ENCODE assay signal across 18 cellular contexts in the genomic region with DNA sequence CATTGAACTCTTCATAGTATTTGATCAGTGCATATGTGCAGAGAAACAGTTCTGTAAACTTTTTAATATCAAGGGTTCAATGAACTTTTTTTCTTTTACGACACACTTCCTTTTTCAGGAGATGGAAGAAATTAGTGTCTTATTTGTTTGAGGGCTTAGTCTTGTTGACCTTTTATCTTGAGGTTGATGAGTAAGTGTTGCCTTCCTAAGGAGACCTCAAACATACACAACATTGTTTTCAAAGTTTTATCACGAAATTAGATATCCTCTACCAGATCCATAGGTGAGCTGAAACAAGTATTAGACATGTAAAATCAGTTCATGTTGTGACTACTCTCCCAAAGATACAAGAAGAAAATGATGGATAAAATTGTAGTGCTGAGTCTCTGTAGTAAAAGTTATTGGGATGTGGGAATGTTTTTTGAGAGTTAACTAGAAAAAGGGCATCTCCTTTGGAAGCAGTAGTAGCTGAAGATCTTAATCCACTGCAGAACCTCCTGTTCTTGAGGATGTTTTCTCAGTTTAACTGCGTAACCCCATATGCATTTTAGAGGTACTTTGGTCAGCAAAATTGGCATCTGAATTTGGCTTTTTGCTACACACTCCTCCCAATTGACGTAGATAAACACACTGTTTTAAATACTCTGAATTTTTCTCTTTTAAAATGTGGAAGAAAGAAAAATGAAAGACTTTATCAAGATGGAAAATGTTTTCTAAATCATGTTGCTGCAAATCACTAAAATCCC.
DNase-seq lines count a peak whose midpoint lies in the region; ATAC-seq, FAIRE-seq and TF ChIP-seq lines count a peak whose summit lies in the region.
"Had no signal": no experiment of that assay in that cellular context is flagged by ENCODE, and none has a peak within 500 bp of the region (broad histone marks: within the 10 kb centered on the region; RNA-seq: fewer than 3 reads in every experiment).

No MANE protein-coding gene starts in this region.

- peaks cover 78% of the 10 kb centered on the region for H3K36me3 Mint-ChIP-seq in activated T-cell treated with anti-CD3 and anti-CD28 coated beads, Interleukin-2, amount 50 U/mL, for 4 hours (ENCODE audit: insufficient read depth)

- no peak overlapping the region for H3K4me3 ChIP-seq in bronchial epithelial cell (ENCODE audit: low read depth, low read length)
- H3K4me3 ChIP-seq: heart right ventricle, sigmoid colon, upper lobe of right lung had no signal

- in situ Hi-C loops in SK-MEL-5 (cut with HindIII; ENCODE audit: low pct_unique_long_range_greater_than_20kb, low sequenced_read_pairs), result no loop called here

- no peaks in the 10 kb centered on the region for H3K27me3 ChIP-seq in bronchial epithelial cell (ENCODE audit: control insufficient read depth, insufficient read depth, low read length)
- H3K27me3 ChIP-seq: heart right ventricle, neutrophil, sigmoid colon, upper lobe of right lung had no signal

- no peaks in the 10 kb centered on the region for H3K9me3 Mint-ChIP-seq in activated T-cell treated with anti-CD3 and anti-CD28 coated beads, Interleukin-2, amount 50 U/mL, for 4 hours

- peaks cover 15% of the 10 kb centered on the region for H3K4me1 Mint-ChIP-seq in activated T-cell treated with anti-CD3 and anti-CD28 coated beads, Interleukin-2, amount 50 U/mL, for 4 hours (ENCODE audit: low read depth)

- no peaks in the 10 kb centered on the region for H3K36me3 ChIP-seq in bronchial epithelial cell (ENCODE audit: control insufficient read depth, insufficient read depth, low read length)

- peak; percentile 37 to 62 for ATAC-seq in activated T-cell treated with anti-CD3 and anti-CD28 coated beads, Interleukin-2, amount 50 U/mL, for 4 hours
- peak; percentile 81 for ATAC-seq in stimulated activated naive CD8-positive, alpha-beta T cell treated with anti-CD3 and anti-CD28 coated beads, Interleukin-15, Interleukin-2, amounts not matched to agents 100 U/mL and 50 U/mL, for 24 hours
- ATAC-seq in HG03378 (IDR thresholded peaks at IDR 0.05; ENCODE audit: unreplicated experiment) (no peak), left colon (no peak)
- ATAC-seq: upper lobe of right lung had no signal

- TF ChIP-seq CTCF in bronchial epithelial cell (IDR thresholded peaks at IDR 0.05; ENCODE audit: insufficient read depth, low read length, severe bottlenecking), result no peak

- H3K4me3 Mint-ChIP-seq in activated T-cell treated with anti-CD3 and anti-CD28 coated beads, Interleukin-2, amount 50 U/mL, for 4 hours, result no peak overlapping the region

- no peak for FAIRE-seq in bronchial epithelial cell (lab: Jason Lieb, UNC)

- intact Hi-C loops in left colon (cut with DNase I, micrococcal nuclease), result no loop called here

- no peaks in the 10 kb centered on the region for H3K27me3 Mint-ChIP-seq in activated T-cell treated with anti-CD3 and anti-CD28 coated beads, Interleukin-2, amount 50 U/mL, for 4 hours (ENCODE audit: low read depth)

- DNase-seq in activated T-cell treated with anti-CD3 and anti-CD28 coated beads, Interleukin-2, amount 50 U/mL, for 4 hours, result no peak
- DNase-seq in activated T-cell treated with anti-CD3 and anti-CD28 coated beads, Interleukin-2, amount 50 U/mL, for 48 hours, result no peak
- DNase-seq in SK-MEL-5 (ENCODE audit: low read depth, low spot score) (peak; percentile 34), bronchial epithelial cell (ENCODE audit: low read depth) (peak; percentile 51), NCI-H446 treated with DMSO at 0.1 percent for 48 hours (lab: John Stamatoyannopoulos, UW) (no peak), left colon (no peak)
- DNase-seq in stimulated activated naive CD8-positive, alpha-beta T cell treated with anti-CD3 and anti-CD28 coated beads, Interleukin-15, Interleukin-2, amounts not matched to agents 100 U/mL and 50 U/mL, for 24 hours, result no peak
- DNase-seq: activated CD8-positive, alpha-beta memory T cell treated with anti-CD3 and anti-CD28 coated beads for 24 hours; cerebellar nuclear complex; heart right ventricle; midbrain; NCI-H226; sigmoid colon; stimulated activated CD8-positive, alpha-beta memory T cell treated with anti-CD3 and anti-CD28 coated beads, Interleukin-4, amount 100 ng/mL, for 48 hours; T-helper 9 cell; upper lobe of right lung had no signal

Comparison
In these comparisons a context has a peak if more than half of its experiments do, and no peak if none do; other contexts are left out.
1. ATAC-seq: peak in activated T-cell treated with anti-CD3 and anti-CD28 coated beads, Interleukin-2, amount 50 U/mL, for 4 hours (2 of 2) and stimulated activated naive CD8-positive, alpha-beta T cell treated with anti-CD3 and anti-CD28 coated beads, Interleukin-15, Interleukin-2, amounts not matched to agents 100 U/mL and 50 U/mL, for 24 hours (single experiment); none in HG03378 (single experiment) and left colon (single experiment).
2. DNase-seq: peak in SK-MEL-5 (single experiment) and bronchial epithelial cell (single experiment); none in activated T-cell treated with anti-CD3 and anti-CD28 coated beads, Interleukin-2, amount 50 U/mL, for 4 hours (single experiment), activated T-cell treated with anti-CD3 and anti-CD28 coated beads, Interleukin-2, amount 50 U/mL, for 48 hours (0 of 2), stimulated activated naive CD8-positive, alpha-beta T cell treated with anti-CD3 and anti-CD28 coated beads, Interleukin-15, Interleukin-2, amounts not matched to agents 100 U/mL and 50 U/mL, for 24 hours (single experiment), NCI-H446 treated with DMSO at 0.1 percent for 48 hours (single experiment) and left colon (0 of 2).